In the genomic region with DNA sequence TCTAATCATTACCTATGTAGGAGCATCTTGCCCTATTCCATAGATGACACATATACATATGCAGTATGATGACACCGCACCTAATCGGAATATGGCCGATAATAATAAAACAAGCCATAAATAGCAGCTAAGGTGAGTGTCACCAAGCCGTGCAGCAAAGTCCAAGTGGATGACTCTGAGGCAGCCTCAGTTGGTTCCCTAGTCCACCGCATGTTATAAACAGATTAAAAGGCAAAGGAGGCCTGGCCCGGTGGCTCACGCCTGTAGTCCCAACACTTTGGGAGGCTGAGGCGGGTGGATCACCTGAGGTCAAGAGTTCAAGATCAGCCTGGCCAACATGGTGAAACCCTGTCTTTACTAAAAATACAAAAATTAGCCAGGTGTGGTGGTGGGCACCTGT, we compare ENCODE assay signal across 5 cellular contexts. TPM values are rescaled to one million over a fixed set of nuclear protein-coding genes. Genes with fewer than 3 reads are reported as not detected.
DNase-seq lines count a peak whose midpoint lies in the region; ATAC-seq, FAIRE-seq and TF ChIP-seq lines count a peak whose summit lies in the region.
"Not testable (repeated sequence)": the region's sequence is repeated elsewhere in the genome, so short reads cannot be mapped to it uniquely, and the experiment has no call there.

No MANE protein-coding gene starts in this region.

- RAD21 ChIA-PET in HCT116 (lab: Charles Lee; ENCODE audit: low non-redundant PET in 1 of 2, low total read pairs in 2 of 2, uncharacterized antibody in 2 of 2, unreplicated experiment in 2 of 2), result not testable (repeated sequence)

- H3K9me3 Mint-ChIP-seq in CD4-positive, alpha-beta T cell; activated naive CD8-positive, alpha-beta T cell (ENCODE audit: low read depth); naive thymus-derived CD8-positive, alpha-beta T cell: not testable (repeated sequence)

- H3K9me3 ChIP-seq in CD4-positive, alpha-beta T cell (ENCODE audit: control insufficient read depth, low read length); HCT116 (ENCODE audit: control insufficient read depth in 1 of 2, insufficient read depth in 1 of 2, low read depth in 1 of 2, low read length in 2 of 2); small intestine (ENCODE audit: control insufficient read depth, low read depth): not testable (repeated sequence)

- 86 to 96% (median 90%) methylated on average over 8 of the region's 8 CpGs for WGBS in small intestine, 3 donors

- intact Hi-C loops in CD4-positive, alpha-beta T cell (cut with DNase I, micrococcal nuclease), result loop anchor here in 1 of 2 experiments (10.0 kb wide), 1 partner anchor 1858 kb away; no protein-coding TSS in a partner anchor
- intact Hi-C loops in HCT116 (cut with micrococcal nuclease), result not testable (repeated sequence)

- not testable (repeated sequence) for H4K20me1 ChIP-seq in HCT116 (ENCODE audit: insufficient read depth)

- H3K27me3 Mint-ChIP-seq in CD4-positive, alpha-beta T cell; activated naive CD8-positive, alpha-beta T cell; naive thymus-derived CD8-positive, alpha-beta T cell: not testable (repeated sequence)

- TF ChIP-seq CTCF in CD4-positive, alpha-beta T cell (IDR thresholded peaks at IDR 0.05); HCT116 (IDR thresholded peaks at IDR 0.05 in 2 of 3, conservative IDR thresholded peaks at IDR 0.05 in 1 of 3; ENCODE audit: borderline replicate concordance in 1 of 3, insufficient read depth in 1 of 3, low read depth in 2 of 3, low read length in 2 of 3): not testable (repeated sequence)

- not testable (repeated sequence) for H3K27ac ChIP-seq in CD4-positive, alpha-beta T cell (ENCODE audit: low read depth, low read length); HCT116 (ENCODE audit: low read depth, low read length); small intestine (ENCODE audit: low read depth in 1 of 2, low read length in 1 of 2)

- BruUV-seq in HCT116 (replicated peaks; lab: Mats Ljungman, UMichigan), result not testable (repeated sequence)

- peaks cover 30% of the 10 kb centered on the region for H3K4me1 Mint-ChIP-seq in CD4-positive, alpha-beta T cell (ENCODE audit: low read depth)
- H3K4me1 Mint-ChIP-seq in activated naive CD8-positive, alpha-beta T cell (ENCODE audit: low read depth), result peaks cover 19% of the 10 kb centered on the region
- H3K4me1 Mint-ChIP-seq in naive thymus-derived CD8-positive, alpha-beta T cell, result peaks cover 7 to 21% (median 18%) of the 10 kb centered on the region in 4 donors

- H3K36me3 Mint-ChIP-seq in CD4-positive, alpha-beta T cell (ENCODE audit: low read depth), result peaks cover 38% of the 10 kb centered on the region
- peaks cover 14% of the 10 kb centered on the region for H3K36me3 Mint-ChIP-seq in activated naive CD8-positive, alpha-beta T cell
- H3K36me3 Mint-ChIP-seq in naive thymus-derived CD8-positive, alpha-beta T cell, result peaks cover 0 to 15% (median 13%) of the 10 kb centered on the region in 3 donors

- H3K27me3 ChIP-seq in CD4-positive, alpha-beta T cell (ENCODE audit: control insufficient read depth, insufficient read depth, low read length); HCT116 (ENCODE audit: insufficient read depth, low read length); small intestine (ENCODE audit: control insufficient read depth in 2 of 2, insufficient read depth in 2 of 2, low read length in 2 of 2): not testable (repeated sequence)

- H3K4me3 ChIP-seq in HCT116 (replicated peaks in 1 of 2; ENCODE audit: low read depth in 1 of 2, low read length in 2 of 2), result peak overlapping the region in 1 of 2 experiments; percentile 83; a peak in 1 of 4 replicates
- H3K4me3 ChIP-seq in small intestine (ENCODE audit: low read depth in 1 of 2, low read length in 2 of 2), result not testable (repeated sequence)

- not testable (repeated sequence) for TF ChIP-seq RAD21 in HCT116 (IDR thresholded peaks at IDR 0.05; ENCODE audit: low read depth)

- not testable (repeated sequence) for TF ChIP-seq POLR2A in HCT116 (IDR thresholded peaks at IDR 0.05; ENCODE audit: borderline replicate concordance, extremely low read depth, insufficient read depth, insufficient read length)

- CTCF ChIA-PET in CD4-positive, alpha-beta T cell (lab: Charles Lee); HCT116 (lab: Charles Lee): not testable (repeated sequence)

- H3K79me2 ChIP-seq in HCT116 (ENCODE audit: insufficient read depth, low read length), result peaks cover 11% of the 10 kb centered on the region; the same call in 1 of the 2 replicates

- H3K4me1 ChIP-seq in HCT116 (ENCODE audit: control insufficient read depth in 1 of 2, insufficient read depth in 2 of 2, low read length in 2 of 2), result peaks cover 9 to 34% of the 10 kb centered on the region in 2 experiments; a peak in 3 of 4 replicates
- H3K4me1 ChIP-seq in small intestine (ENCODE audit: control insufficient read depth in 2 of 2, insufficient read depth in 1 of 2, low read depth in 1 of 2, low read length in 1 of 2), result not testable (repeated sequence)

- ATAC-seq in CD4-positive, alpha-beta T cell (ENCODE audit: poor library complexity); HCT116; naive thymus-derived CD8-positive, alpha-beta T cell: not testable (repeated sequence)

- H3K9ac ChIP-seq in HCT116 (ENCODE audit: low read length), result not testable (repeated sequence)

- peaks cover 2 to 18% of the 10 kb centered on the region in 2 experiments; a peak in 3 of 4 replicates for H3K36me3 ChIP-seq in HCT116 (ENCODE audit: control insufficient read depth in 1 of 2, insufficient read depth in 2 of 2, low read length in 2 of 2)
- not testable (repeated sequence) for H3K36me3 ChIP-seq in small intestine (ENCODE audit: control insufficient read depth in 2 of 2, insufficient read depth in 2 of 2, low read length in 2 of 2)

- peak overlapping the region; percentile 84 for H3K4me3 Mint-ChIP-seq in CD4-positive, alpha-beta T cell
- peak overlapping the region; percentile 80 for H3K4me3 Mint-ChIP-seq in activated naive CD8-positive, alpha-beta T cell
- H3K4me3 Mint-ChIP-seq in naive thymus-derived CD8-positive, alpha-beta T cell, result peak overlapping the region in 2 of 10 donors; percentile 75 to 84

- FAIRE-seq in small intestine (lab: Jason Lieb, UNC), result not testable (repeated sequence)

- H2AFZ ChIP-seq in HCT116 (ENCODE audit: low read depth, low read length, poor library complexity, severe bottlenecking), result not testable (repeated sequence)

- not testable (repeated sequence) for DNase-seq in CD4-positive, alpha-beta T cell; HCT116 (ENCODE audit: low read depth, low spot score); naive thymus-derived CD8-positive, alpha-beta T cell
- DNase-seq in small intestine, result peak; percentile 16

- H3K9me2 ChIP-seq in HCT116 (ENCODE audit: insufficient read depth), result not testable (repeated sequence)

- POLR2A ChIA-PET in CD4-positive, alpha-beta T cell (lab: Charles Lee); HCT116 (lab: Charles Lee); naive thymus-derived CD8-positive, alpha-beta T cell (lab: Charles Lee): not testable (repeated sequence)

- H3K4me2 ChIP-seq in HCT116 (ENCODE audit: low read length), result peak overlapping the region; percentile 83

- H3K27ac Mint-ChIP-seq in CD4-positive, alpha-beta T cell; activated naive CD8-positive, alpha-beta T cell: not testable (repeated sequence)
- peak overlapping the region in 7 of 10 donors; percentile 1 to 94 (median 88) for H3K27ac Mint-ChIP-seq in naive thymus-derived CD8-positive, alpha-beta T cell

RNA-seq across cellular contexts. Expression of a gene that starts 1.5 kb away (rescaled TPM):
- total RNA-seq in CD4-positive, alpha-beta T cell, result 1 to 10 TPM; 1.3 TPM
- 15.8 TPM for total RNA-seq in HCT116 (2021; ENCODE audit: unreplicated experiment)
- polyA plus RNA-seq in HCT116 (2012), result 5.0 and 7.5 TPM in 2 replicates
- total RNA-seq in naive thymus-derived CD8-positive, alpha-beta T cell, result 1 to 10 TPM; 7.1 to 7.4 TPM
- polyA plus RNA-seq in naive thymus-derived CD8-positive, alpha-beta T cell, result 1 to 10 TPM; 4.1 to 8.4 (median 6.8) TPM
- 1 to 10 TPM; 2.2 to 3.0 (median 3.0) TPM for polyA plus RNA-seq in small intestine
